ENCODE assay signal across 8 cellular contexts in genomic region chr17:71267668-71268067, GRCh38.
"Had no signal": no experiment of that assay in that cellular context is flagged by ENCODE, and none has a peak within 500 bp of the region (broad histone marks: within the 10 kb centered on the region; RNA-seq: fewer than 3 reads in every experiment).

No MANE protein-coding gene starts in this region.

- ATAC-seq: GM12878 had no signal

- DNase-seq: GDM1, GF-D8 had no signal

- FAIRE-seq: G401.6, GM12878, GM12891, GM12892, GM18507, GM19239 had no signal

- H3K4me3 ChIP-seq: GM12878 had no signal
